In genomic region chr13:105518086-105518485, GRCh38 we compare ENCODE assay signal across 27 cellular contexts. TPM values are rescaled to one million over a fixed set of nuclear protein-coding genes. Genes with fewer than 3 reads are reported as not detected.
DNase-seq lines count a peak whose midpoint lies in the region; ATAC-seq, FAIRE-seq and TF ChIP-seq lines count a peak whose summit lies in the region.
"Had no signal": no experiment of that assay in that cellular context is flagged by ENCODE, and none has a peak within 500 bp of the region (broad histone marks: within the 10 kb centered on the region; RNA-seq: fewer than 3 reads in every experiment).

No MANE protein-coding gene starts in this region.

- H3K36me3 Mint-ChIP-seq in HFFc6 (ENCODE audit: low read depth), result peaks cover 6% of the 10 kb centered on the region; the same call in 1 of the 2 replicates
- H3K36me3 Mint-ChIP-seq in astrocyte (ENCODE audit: low read depth, unreplicated experiment), result no peaks in the 10 kb centered on the region
- H3K36me3 Mint-ChIP-seq: CD8-positive, alpha-beta T cell had no signal

- H3K9me3 Mint-ChIP-seq in HFFc6 (peaks cover 11% of the 10 kb centered on the region; the same call in 1 of the 2 replicates), astrocyte (ENCODE audit: unreplicated experiment) (no peaks in the 10 kb centered on the region)
- H3K9me3 Mint-ChIP-seq: activated CD4-positive, alpha-beta T cell treated with anti-CD3 and anti-CD28 coated beads, Interleukin-2, amount 10 ng/mL, durations not matched to agents 24 days and 14 days; CD8-positive, alpha-beta T cell had no signal

- TF ChIP-seq CTCF in AG09309 (IDR thresholded peaks at IDR 0.05; ENCODE audit: control insufficient read depth, insufficient read depth, low read depth, low read length, missing control alignments) (no peak), HFFc6 (IDR thresholded peaks at IDR 0.05) (no peak), astrocyte (IDR thresholded peaks at IDR 0.05; ENCODE audit: insufficient read depth, low read depth, low read length) (no peak), kidney epithelial cell (IDR thresholded peaks at IDR 0.05; ENCODE audit: insufficient read depth, low read length, poor library complexity, severe bottlenecking) (no peak)

- ATAC-seq in left ventricle myocardium superior, result no peak
- ATAC-seq: CD8-positive, alpha-beta T cell; right lobe of liver had no signal

- peaks cover 4% of the 10 kb centered on the region for H3K4me1 ChIP-seq in astrocyte (ENCODE audit: insufficient read depth, low read length)
- H3K4me1 ChIP-seq: right lobe of liver, transverse colon had no signal

- peak overlapping the region; percentile 44 for H2AFZ ChIP-seq in astrocyte (ENCODE audit: low read depth, low read length)

- no peaks in the 10 kb centered on the region for H3K79me2 ChIP-seq in astrocyte (ENCODE audit: insufficient read depth, low read length)

- H3K27me3 ChIP-seq in astrocyte (ENCODE audit: insufficient read depth, low read length) (no peaks in the 10 kb centered on the region), kidney epithelial cell (ENCODE audit: control insufficient read depth, insufficient read depth, low read length) (no peaks in the 10 kb centered on the region)
- H3K27me3 ChIP-seq: ovary, right lobe of liver, transverse colon had no signal

- H3K4me3 Mint-ChIP-seq in HFFc6 (peak overlapping the region; percentile 27; the same call in 1 of the 2 replicates), astrocyte (ENCODE audit: unreplicated experiment) (no peak overlapping the region)
- H3K4me3 Mint-ChIP-seq: activated CD4-positive, alpha-beta T cell treated with anti-CD3 and anti-CD28 coated beads, Interleukin-2, amount 10 ng/mL, durations not matched to agents 24 days and 14 days; brain; CD8-positive, alpha-beta T cell; dendritic cell treated with granulocyte-macrophage colony-stimulating factor and Interleukin-4, amounts not matched to agents 40 ng/mL and 50 ng/mL, for 4 days; stimulated activated naive CD8-positive, alpha-beta T cell treated with anti-CD3 and anti-CD28 coated beads, Interleukin-15, Interleukin-2, amounts not matched to agents 100 ng/mL and 50 ng/mL, for 24 hours had no signal

- H3K9me3 ChIP-seq in astrocyte (ENCODE audit: insufficient read depth, low read depth, low read length), result no peaks in the 10 kb centered on the region
- H3K9me3 ChIP-seq: ovary, right lobe of liver, transverse colon had no signal

- DNase-seq in AG09309 (ENCODE audit: low read depth) (peak; percentile 47), HFFc6 (peak; percentile 5), astrocyte (ENCODE audit: low read depth) (peak; percentile 77), kidney epithelial cell (ENCODE audit: low read depth) (peak; percentile 25), NOMO-1 treated with dmso at 0.1 percent for 144 hours (lab: John Stamatoyannopoulos, UW; ENCODE audit: unreplicated experiment) (no peak), left ventricle myocardium superior (no peak), MV-4-11 (lab: John Stamatoyannopoulos, UW) (no peak), mucosa of gallbladder (ENCODE audit: low spot score) (no peak)
- DNase-seq: ACHN; activated CD4-positive, alpha-beta T cell treated with anti-CD3 and anti-CD28 coated beads, Interleukin-2, amount 10 ng/mL, durations not matched to agents 24 days and 14 days; activated gamma-delta T cell treated with Interleukin-2 at 50 U/mL for 16 hours; CD8-positive, alpha-beta T cell; KG1; NCI-H1694; NCI-H446; NK-92 treated with Interleukin-12 subunit alpha and Interleukin-12 subunit beta, amount 100 ng/mL, for 24 hours; ovary; right lobe of liver; stimulated activated CD4-positive, alpha-beta T cell treated with anti-CD3 and anti-CD28 coated beads, Interleukin-2, amount 100 ng/mL, for 24 hours; SW 1271; transverse colon had no signal

- no peak overlapping the region for H3K9ac ChIP-seq in astrocyte (ENCODE audit: low read length)

- H3K27ac ChIP-seq in astrocyte (ENCODE audit: low read depth, low read length), result peak overlapping the region; percentile 78
- H3K27ac ChIP-seq: ovary, right lobe of liver, transverse colon had no signal

- H3K4me3 ChIP-seq in AG09309 (ENCODE audit: control insufficient read depth, low read depth, low read length) (no peak overlapping the region), astrocyte (ENCODE audit: insufficient read depth, low read depth, low read length) (no peak overlapping the region), kidney epithelial cell (ENCODE audit: low read depth, low read length) (no peak overlapping the region)
- H3K4me3 ChIP-seq: lung, ovary, right lobe of liver, transverse colon had no signal

- FAIRE-seq in astrocyte (lab: Jason Lieb, UNC), result no peak

- peak overlapping the region; percentile 9 for H3K4me2 ChIP-seq in astrocyte (ENCODE audit: low read length)

- H3K27ac Mint-ChIP-seq in HFFc6 (peak overlapping the region; percentile 85; the same call in 1 of the 2 replicates), astrocyte (ENCODE audit: unreplicated experiment) (peak overlapping the region; percentile 94)
- H3K27ac Mint-ChIP-seq: activated CD4-positive, alpha-beta T cell treated with anti-CD3 and anti-CD28 coated beads, Interleukin-2, amount 10 ng/mL, durations not matched to agents 24 days and 14 days; brain; CD8-positive, alpha-beta T cell; dendritic cell treated with granulocyte-macrophage colony-stimulating factor and Interleukin-4, amounts not matched to agents 40 ng/mL and 50 ng/mL, for 4 days; stimulated activated naive CD8-positive, alpha-beta T cell treated with anti-CD3 and anti-CD28 coated beads, Interleukin-15, Interleukin-2, amounts not matched to agents 100 ng/mL and 50 ng/mL, for 24 hours had no signal

- H3K4me1 Mint-ChIP-seq in HFFc6 (ENCODE audit: low read depth) (peaks cover 55% of the 10 kb centered on the region; the same call in 1 of the 2 replicates), astrocyte (ENCODE audit: low read depth, unreplicated experiment) (peaks cover 16% of the 10 kb centered on the region)
- H3K4me1 Mint-ChIP-seq: activated CD4-positive, alpha-beta T cell treated with anti-CD3 and anti-CD28 coated beads, Interleukin-2, amount 10 ng/mL, durations not matched to agents 24 days and 14 days; brain had no signal

- H3K27me3 Mint-ChIP-seq in HFFc6 (ENCODE audit: insufficient read depth) (no peaks in the 10 kb centered on the region), astrocyte (ENCODE audit: low read depth, unreplicated experiment) (no peaks in the 10 kb centered on the region)
- H3K27me3 Mint-ChIP-seq: activated CD4-positive, alpha-beta T cell treated with anti-CD3 and anti-CD28 coated beads, Interleukin-2, amount 10 ng/mL, durations not matched to agents 24 days and 14 days; dendritic cell treated with granulocyte-macrophage colony-stimulating factor and Interleukin-4, amounts not matched to agents 40 ng/mL and 50 ng/mL, for 4 days; stimulated activated naive CD8-positive, alpha-beta T cell treated with anti-CD3 and anti-CD28 coated beads, Interleukin-15, Interleukin-2, amounts not matched to agents 100 ng/mL and 50 ng/mL, for 24 hours had no signal

- H3K36me3 ChIP-seq in astrocyte (ENCODE audit: insufficient read depth, low read length), result no peaks in the 10 kb centered on the region
- no peaks in the 10 kb centered on the region for H3K36me3 ChIP-seq in kidney epithelial cell (ENCODE audit: control insufficient read depth, insufficient read depth, low read length)
- H3K36me3 ChIP-seq: ovary, right lobe of liver, transverse colon had no signal

- intact Hi-C loops in left ventricle myocardium superior (cut with micrococcal nuclease), result no loop called here

- no peaks in the 10 kb centered on the region for H4K20me1 ChIP-seq in astrocyte (ENCODE audit: insufficient read depth, low read length)

RNA-seq across cellular contexts. Expression of gene DAOA, which starts 52.2 kb away (rescaled TPM):
- total RNA-seq in HFFc6 (2021; fragmentation: NEBNext Ultra II Directional; extraction: Animal tissue kit (Norgen Biotek cat#: 25700)), result not detected
- total RNA-seq in astrocyte (not detected in 2 replicates), kidney epithelial cell (not detected in 2 replicates), left ventricle myocardium superior (not detected), mucosa of gallbladder (not detected)
- total RNA-seq: activated CD4-positive, alpha-beta T cell treated with anti-CD3 and anti-CD28 coated beads, Interleukin-2, amount 10 ng/mL, durations not matched to agents 24 days and 14 days; CD8-positive, alpha-beta T cell; epithelial cell of proximal tubule; glomerular endothelial cell; lung; ovary; right lobe of liver; transverse colon had no signal

Comparison
In these comparisons a context has a peak if more than half of its experiments do, and no peak if none do; other contexts are left out.
1. DNase-seq: peak in AG09309 (single experiment), HFFc6 (single experiment), astrocyte (single experiment) and kidney epithelial cell (single experiment); none in NOMO-1 treated with dmso at 0.1 percent for 144 hours (single experiment), left ventricle myocardium superior (single experiment), MV-4-11 (single experiment) and mucosa of gallbladder (single experiment).